Comparison of ENCODE assay signal across 15 cellular contexts in genomic region chr17:68228817-68229570, GRCh38. TPM values are rescaled to one million over a fixed set of nuclear protein-coding genes. Genes with fewer than 3 reads are reported as not detected.
DNase-seq lines count a peak whose midpoint lies in the region; ATAC-seq and TF ChIP-seq lines count a peak whose summit lies in the region.
"Had no signal": no experiment of that assay in that cellular context is flagged by ENCODE, and none has a peak within 500 bp of the region (broad histone marks: within the 10 kb centered on the region; RNA-seq: fewer than 3 reads in every experiment).

No MANE protein-coding gene starts in this region.

- peaks cover 2% of the 10 kb centered on the region for H3K27me3 Mint-ChIP-seq in endothelial cell (ENCODE audit: unreplicated experiment)
- no peaks in the 10 kb centered on the region for H3K27me3 Mint-ChIP-seq in natural killer cell treated with Interleukin-12 subunit alpha and Interleukin-12 subunit beta and Interleukin-15 and Interleukin-18, amount 100 ng/mL, for 72 hours
- H3K27me3 Mint-ChIP-seq: activated CD4-positive, alpha-beta T cell treated with anti-CD3 and anti-CD28 coated beads, Interleukin-2, amount 10 ng/mL, durations not matched to agents 7 days and 5 days; activated naive CD4-positive, alpha-beta T cell treated with anti-CD3 and anti-CD28 coated beads, Interleukin-2, amount 10 ng/mL, durations not matched to agents 7 days and 5 days had no signal

- no peaks in the 10 kb centered on the region for H3K9me3 ChIP-seq in OCI-LY1 (ENCODE audit: low read length)
- H3K9me3 ChIP-seq: thoracic aorta had no signal

- peaks cover 14% of the 10 kb centered on the region for H3K36me3 Mint-ChIP-seq in endothelial cell (ENCODE audit: low read depth, unreplicated experiment)
- H3K36me3 Mint-ChIP-seq in natural killer cell treated with Interleukin-12 subunit alpha and Interleukin-12 subunit beta and Interleukin-15 and Interleukin-18, amount 100 ng/mL, for 72 hours = peaks cover 6% of the 10 kb centered on the region

- H3K4me3 ChIP-seq in OCI-LY1 (ENCODE audit: low read depth, low read length, poor library complexity, severe bottlenecking) = no peak overlapping the region
- H3K4me3 ChIP-seq: lung, thoracic aorta had no signal

- no peaks in the 10 kb centered on the region for H3K9me3 Mint-ChIP-seq in endothelial cell (ENCODE audit: unreplicated experiment)
- H3K9me3 Mint-ChIP-seq in natural killer cell treated with Interleukin-12 subunit alpha and Interleukin-12 subunit beta and Interleukin-15 and Interleukin-18, amount 100 ng/mL, for 72 hours = no peaks in the 10 kb centered on the region
- H3K9me3 Mint-ChIP-seq: activated CD4-positive, alpha-beta T cell treated with anti-CD3 and anti-CD28 coated beads, Interleukin-2, amount 10 ng/mL, durations not matched to agents 7 days and 5 days; activated naive CD4-positive, alpha-beta T cell treated with anti-CD3 and anti-CD28 coated beads, Interleukin-2, amount 10 ng/mL, durations not matched to agents 7 days and 5 days had no signal

- peaks cover 15% of the 10 kb centered on the region for H3K4me1 Mint-ChIP-seq in endothelial cell (ENCODE audit: unreplicated experiment)
- peaks cover 34 to 35% of the 10 kb centered on the region in 2 donors for H3K4me1 Mint-ChIP-seq in natural killer cell treated with Interleukin-12 subunit alpha and Interleukin-12 subunit beta and Interleukin-15 and Interleukin-18, amount 100 ng/mL, for 72 hours (ENCODE audit: low read depth in 2 of 2)

- H2AFZ ChIP-seq in OCI-LY1 (ENCODE audit: low read length) = no peak overlapping the region

- no peak overlapping the region; the same call in 1 of the 2 replicates for H3K4me2 ChIP-seq in OCI-LY1 (ENCODE audit: low read length)

- peak overlapping the region; percentile 79 for H3K27ac Mint-ChIP-seq in endothelial cell (ENCODE audit: unreplicated experiment)
- H3K27ac Mint-ChIP-seq in natural killer cell treated with Interleukin-12 subunit alpha and Interleukin-12 subunit beta and Interleukin-15 and Interleukin-18, amount 100 ng/mL, for 72 hours = peak overlapping the region; percentile 63 to 74
- H3K27ac Mint-ChIP-seq: activated naive CD4-positive, alpha-beta T cell treated with anti-CD3 and anti-CD28 coated beads, Interleukin-2, amount 10 ng/mL, durations not matched to agents 7 days and 5 days had no signal

- no peaks in the 10 kb centered on the region for H3K79me2 ChIP-seq in OCI-LY1 (ENCODE audit: insufficient read depth, low read length)

- H3K4me1 ChIP-seq in OCI-LY1 (ENCODE audit: insufficient read depth, low read length, severe bottlenecking) = peaks cover 46% of the 10 kb centered on the region

- no peak for ATAC-seq in natural killer cell treated with Interleukin-12 subunit alpha and Interleukin-12 subunit beta and Interleukin-15 and Interleukin-18, amount 100 ng/mL, for 72 hours
- ATAC-seq in HG03469 (IDR thresholded peaks at IDR 0.05; ENCODE audit: unreplicated experiment) = no peak

- no peaks in the 10 kb centered on the region for H3K27me3 ChIP-seq in OCI-LY1 (ENCODE audit: insufficient read depth, low read length)

- no peaks in the 10 kb centered on the region for H3K9me2 ChIP-seq in OCI-LY1 (ENCODE audit: low read depth, low read length)

- H3K36me3 ChIP-seq in OCI-LY1 (ENCODE audit: insufficient read depth, low read length) = no peaks in the 10 kb centered on the region
- H3K36me3 ChIP-seq: thoracic aorta had no signal

- no peaks in the 10 kb centered on the region for H3F3A ChIP-seq in OCI-LY1 (ENCODE audit: insufficient read depth, low read length)

- H4K20me1 ChIP-seq in OCI-LY1 (ENCODE audit: insufficient read depth, low read length) = no peaks in the 10 kb centered on the region

- peak overlapping the region; percentile 17; the same call in 1 of the 2 replicates for H3K9ac ChIP-seq in OCI-LY1 (ENCODE audit: low read length)

- POLR2A ChIA-PET in RWPE1 (lab: Yijun Ruan, JAX; ENCODE audit: low non-redundant PET) = no interaction called here

- TF ChIP-seq CTCF in OCI-LY1 (IDR thresholded peaks at IDR 0.05; ENCODE audit: low read length) (no peak), endothelial cell (IDR thresholded peaks at IDR 0.05; ENCODE audit: unreplicated experiment) (no peak), RWPE1 (conservative IDR thresholded peaks at IDR 0.05; ENCODE audit: low read depth) (no peak)

- DNase-seq in NCI-H2171 treated with DMSO at 0.1 percent for 48 hours (lab: John Stamatoyannopoulos, UW) (peak; percentile 3), NCI-H2171 (lab: John Stamatoyannopoulos, UW) (no peak), endothelial cell (ENCODE audit: low spot score) (no peak), RWPE1 (ENCODE audit: low spot score) (no peak), dedifferentiated amniotic fluid mesenchymal stem cell (ENCODE audit: extremely low spot score) (no peak)
- no peak for DNase-seq in natural killer cell treated with Interleukin-12 subunit alpha and Interleukin-12 subunit beta and Interleukin-15 and Interleukin-18, amount 100 ng/mL, for 72 hours (ENCODE audit: low spot score)
- DNase-seq: activated CD4-positive, alpha-beta T cell treated with anti-CD3 and anti-CD28 coated beads, Interleukin-2, amount 10 ng/mL, durations not matched to agents 7 days and 5 days; activated naive CD4-positive, alpha-beta T cell treated with anti-CD3 and anti-CD28 coated beads, Interleukin-2, amount 10 ng/mL, durations not matched to agents 7 days and 5 days; occipital lobe; OCI-M1; T-helper 1 cell had no signal

- H3K4me3 Mint-ChIP-seq in endothelial cell (ENCODE audit: unreplicated experiment) = no peak overlapping the region
- no peak overlapping the region for H3K4me3 Mint-ChIP-seq in natural killer cell treated with Interleukin-12 subunit alpha and Interleukin-12 subunit beta and Interleukin-15 and Interleukin-18, amount 100 ng/mL, for 72 hours
- H3K4me3 Mint-ChIP-seq: activated CD4-positive, alpha-beta T cell treated with anti-CD3 and anti-CD28 coated beads, Interleukin-2, amount 10 ng/mL, durations not matched to agents 7 days and 5 days; activated naive CD4-positive, alpha-beta T cell treated with anti-CD3 and anti-CD28 coated beads, Interleukin-2, amount 10 ng/mL, durations not matched to agents 7 days and 5 days had no signal

- peak overlapping the region; percentile 59 for H3K27ac ChIP-seq in OCI-LY1 (ENCODE audit: low read depth, low read length, poor library complexity, severe bottlenecking)
- H3K27ac ChIP-seq in RWPE1 = no peak overlapping the region
- H3K27ac ChIP-seq: thoracic aorta had no signal

- CTCF ChIA-PET in RWPE1 (lab: Yijun Ruan, JAX) = no interaction called here

RNA-seq across cellular contexts. Expression of gene AMZ2, which starts 18.8 kb away (rescaled TPM):
- total RNA-seq in endothelial cell (ENCODE audit: unreplicated experiment) = 70.3 TPM
- total RNA-seq in natural killer cell treated with Interleukin-12 subunit alpha and Interleukin-12 subunit beta and Interleukin-15 and Interleukin-18, amount 100 ng/mL, for 72 hours = 10 to 100 TPM; 47.1 to 62.2 TPM
